1 cellular context compared by ENCODE assay signal in the genomic region with DNA sequence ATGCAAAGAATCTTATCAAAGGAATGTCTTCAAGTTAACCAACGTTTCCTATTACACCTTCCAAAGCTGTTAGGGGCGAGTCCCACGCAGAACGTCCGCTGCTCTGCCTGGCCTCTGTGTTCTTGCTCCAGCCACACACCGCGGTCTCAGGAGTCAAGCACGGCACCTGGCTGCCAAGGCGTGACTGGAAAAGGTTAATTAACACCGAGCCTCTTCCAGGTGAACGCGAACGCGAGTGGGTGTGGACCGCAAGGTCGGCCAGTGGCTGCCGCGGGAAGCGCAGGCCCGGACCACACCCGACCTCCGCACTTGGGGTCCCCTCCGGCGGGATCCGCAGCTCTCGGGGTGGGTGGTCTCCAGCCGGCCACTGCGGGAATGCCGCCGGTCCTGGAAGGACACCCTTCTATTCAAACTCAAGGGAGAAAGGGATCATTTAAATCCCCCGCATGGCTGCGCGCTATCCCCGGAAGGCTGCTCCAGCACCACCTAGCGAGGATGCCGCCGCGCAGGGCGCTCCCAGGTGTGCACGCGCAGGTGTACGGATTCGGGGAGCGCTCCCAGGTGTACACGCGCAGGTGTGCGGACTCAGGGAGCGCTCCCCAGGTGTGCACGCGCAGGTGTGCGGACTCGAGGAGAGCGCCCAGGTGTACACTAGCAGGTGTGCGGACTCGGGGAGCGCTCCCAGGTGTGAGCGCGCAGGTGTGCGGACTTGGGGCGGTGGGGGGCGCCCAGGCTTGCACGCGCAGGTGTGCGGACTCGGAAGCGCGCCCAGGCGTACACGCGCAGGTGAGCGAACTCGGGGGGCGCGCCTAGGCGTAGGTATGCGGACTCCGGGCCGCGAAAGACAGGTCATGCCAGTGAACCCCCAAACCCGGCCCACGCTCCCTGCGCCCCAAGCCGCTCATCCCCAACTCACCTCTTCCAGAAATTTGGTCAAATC.
TF ChIP-seq lines count a peak whose summit lies in the region.

No MANE protein-coding gene starts in this region.

TF ChIP-seq in GM12878, 131 proteins besides CTCF, POLR2A, EP300 and RAD21 (continued from another document):
- TF ChIP-seq POLR2AphosphoS2 (IDR thresholded peaks at IDR 0.05; ENCODE audit: low read depth, low read length) (no peak), RELA (IDR thresholded peaks at IDR 0.05; ENCODE audit: borderline replicate concordance, partially characterized antibody) (no peak), EZH2 (IDR thresholded peaks at IDR 0.05; ENCODE audit: borderline replicate concordance, control insufficient read depth, low read depth, low read length) (no peak), TCF12 (IDR thresholded peaks at IDR 0.05; ENCODE audit: low read depth, low read length) (0 out of 2 replicates have a peak, but pooled peaks have one; percentile 33), LARP7 (IDR thresholded peaks at IDR 0.05) (0 out of 2 replicates have a peak, but pooled peaks have one; percentile 22), SP1 (IDR thresholded peaks at IDR 0.05; ENCODE audit: low read depth, low read length) (no peak), NR2F1 (conservative IDR thresholded peaks at IDR 0.05) (no peak), ATF7 (IDR thresholded peaks at IDR 0.05; ENCODE audit: low read depth) (no peak), SMARCA5 (IDR thresholded peaks at IDR 0.05) (0 out of 2 replicates have a peak, but pooled peaks have one; percentile 83), NR2C1 (IDR thresholded peaks at IDR 0.05) (no peak), SUPT20H (IDR thresholded peaks at IDR 0.05; ENCODE audit: borderline replicate concordance, control insufficient read depth, low read depth, low read length) (no peak), CHD2 (IDR thresholded peaks at IDR 0.05; ENCODE audit: borderline replicate concordance, low read depth, low read length) (no peak), SUZ12 (IDR thresholded peaks at IDR 0.05; ENCODE audit: unreplicated experiment) (no peak), ZNF217 (IDR thresholded peaks at IDR 0.05) (0 out of 2 replicates have a peak, but pooled peaks have one; percentile 76), PML (IDR thresholded peaks at IDR 0.05; ENCODE audit: low read length) (no peak), YY1 (IDR thresholded peaks at IDR 0.05; ENCODE audit: low read depth, low read length) (no peak), JUNB (IDR thresholded peaks at IDR 0.05) (no peak), DPF2 (IDR thresholded peaks at IDR 0.05) (no peak), SMAD1 (IDR thresholded peaks at IDR 0.05; ENCODE audit: low read depth, partially characterized antibody) (no peak), YBX1 (IDR thresholded peaks at IDR 0.05) (no peak), SREBF2 (IDR thresholded peaks at IDR 0.05; ENCODE audit: low read length) (no peak), TCF3 (IDR thresholded peaks at IDR 0.05; ENCODE audit: borderline replicate concordance, insufficient read depth, low read depth, low read length) (0 out of 2 replicates have a peak, but pooled peaks have one; percentile 8), NRF1 (conservative IDR thresholded peaks at IDR 0.05; ENCODE audit: low read depth, low read length) (no peak), BHLHE40 (IDR thresholded peaks at IDR 0.05; ENCODE audit: borderline replicate concordance in 1 of 2, low read depth in 2 of 2, low read length in 1 of 2) (no peak), CBX3 (IDR thresholded peaks at IDR 0.05; ENCODE audit: borderline replicate concordance, low read depth) (no peak), RB1 (IDR thresholded peaks at IDR 0.05; ENCODE audit: borderline replicate concordance) (no peak)
- TF ChIP-seq, protein P1, sequence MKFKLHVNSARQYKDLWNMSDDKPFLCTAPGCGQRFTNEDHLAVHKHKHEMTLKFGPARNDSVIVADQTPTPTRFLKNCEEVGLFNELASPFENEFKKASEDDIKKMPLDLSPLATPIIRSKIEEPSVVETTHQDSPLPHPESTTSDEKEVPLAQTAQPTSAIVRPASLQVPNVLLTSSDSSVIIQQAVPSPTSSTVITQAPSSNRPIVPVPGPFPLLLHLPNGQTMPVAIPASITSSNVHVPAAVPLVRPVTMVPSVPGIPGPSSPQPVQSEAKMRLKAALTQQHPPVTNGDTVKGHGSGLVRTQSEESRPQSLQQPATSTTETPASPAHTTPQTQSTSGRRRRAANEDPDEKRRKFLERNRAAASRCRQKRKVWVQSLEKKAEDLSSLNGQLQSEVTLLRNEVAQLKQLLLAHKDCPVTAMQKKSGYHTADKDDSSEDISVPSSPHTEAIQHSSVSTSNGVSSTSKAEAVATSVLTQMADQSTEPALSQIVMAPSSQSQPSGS (IDR thresholded peaks at IDR 0.05; ENCODE audit: low read length), result no peak
- TF ChIP-seq, protein P2, sequence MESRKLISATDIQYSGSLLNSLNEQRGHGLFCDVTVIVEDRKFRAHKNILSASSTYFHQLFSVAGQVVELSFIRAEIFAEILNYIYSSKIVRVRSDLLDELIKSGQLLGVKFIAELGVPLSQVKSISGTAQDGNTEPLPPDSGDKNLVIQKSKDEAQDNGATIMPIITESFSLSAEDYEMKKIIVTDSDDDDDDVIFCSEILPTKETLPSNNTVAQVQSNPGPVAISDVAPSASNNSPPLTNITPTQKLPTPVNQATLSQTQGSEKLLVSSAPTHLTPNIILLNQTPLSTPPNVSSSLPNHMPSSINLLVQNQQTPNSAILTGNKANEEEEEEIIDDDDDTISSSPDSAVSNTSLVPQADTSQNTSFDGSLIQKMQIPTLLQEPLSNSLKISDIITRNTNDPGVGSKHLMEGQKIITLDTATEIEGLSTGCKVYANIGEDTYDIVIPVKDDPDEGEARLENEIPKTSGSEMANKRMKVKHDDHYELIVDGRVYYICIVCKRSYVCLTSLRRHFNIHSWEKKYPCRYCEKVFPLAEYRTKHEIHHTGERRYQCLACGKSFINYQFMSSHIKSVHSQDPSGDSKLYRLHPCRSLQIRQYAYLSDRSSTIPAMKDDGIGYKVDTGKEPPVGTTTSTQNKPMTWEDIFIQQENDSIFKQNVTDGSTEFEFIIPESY (IDR thresholded peaks at IDR 0.05), result peak; percentile 25; the same call in 1 of the 2 replicates
- TF ChIP-seq, protein P3, sequence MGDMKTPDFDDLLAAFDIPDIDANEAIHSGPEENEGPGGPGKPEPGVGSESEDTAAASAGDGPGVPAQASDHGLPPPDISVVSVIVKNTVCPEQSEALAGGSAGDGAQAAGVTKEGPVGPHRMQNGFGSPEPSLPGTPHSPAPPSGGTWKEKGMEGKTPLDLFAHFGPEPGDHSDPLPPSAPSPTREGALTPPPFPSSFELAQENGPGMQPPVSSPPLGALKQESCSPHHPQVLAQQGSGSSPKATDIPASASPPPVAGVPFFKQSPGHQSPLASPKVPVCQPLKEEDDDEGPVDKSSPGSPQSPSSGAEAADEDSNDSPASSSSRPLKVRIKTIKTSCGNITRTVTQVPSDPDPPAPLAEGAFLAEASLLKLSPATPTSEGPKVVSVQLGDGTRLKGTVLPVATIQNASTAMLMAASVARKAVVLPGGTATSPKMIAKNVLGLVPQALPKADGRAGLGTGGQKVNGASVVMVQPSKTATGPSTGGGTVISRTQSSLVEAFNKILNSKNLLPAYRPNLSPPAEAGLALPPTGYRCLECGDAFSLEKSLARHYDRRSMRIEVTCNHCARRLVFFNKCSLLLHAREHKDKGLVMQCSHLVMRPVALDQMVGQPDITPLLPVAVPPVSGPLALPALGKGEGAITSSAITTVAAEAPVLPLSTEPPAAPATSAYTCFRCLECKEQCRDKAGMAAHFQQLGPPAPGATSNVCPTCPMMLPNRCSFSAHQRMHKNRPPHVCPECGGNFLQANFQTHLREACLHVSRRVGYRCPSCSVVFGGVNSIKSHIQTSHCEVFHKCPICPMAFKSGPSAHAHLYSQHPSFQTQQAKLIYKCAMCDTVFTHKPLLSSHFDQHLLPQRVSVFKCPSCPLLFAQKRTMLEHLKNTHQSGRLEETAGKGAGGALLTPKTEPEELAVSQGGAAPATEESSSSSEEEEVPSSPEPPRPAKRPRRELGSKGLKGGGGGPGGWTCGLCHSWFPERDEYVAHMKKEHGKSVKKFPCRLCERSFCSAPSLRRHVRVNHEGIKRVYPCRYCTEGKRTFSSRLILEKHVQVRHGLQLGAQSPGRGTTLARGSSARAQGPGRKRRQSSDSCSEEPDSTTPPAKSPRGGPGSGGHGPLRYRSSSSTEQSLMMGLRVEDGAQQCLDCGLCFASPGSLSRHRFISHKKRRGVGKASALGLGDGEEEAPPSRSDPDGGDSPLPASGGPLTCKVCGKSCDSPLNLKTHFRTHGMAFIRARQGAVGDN (IDR thresholded peaks at IDR 0.05), result 0 out of 2 replicates have a peak, but pooled peaks have one; percentile 14
- TF ChIP-seq, protein P4, sequence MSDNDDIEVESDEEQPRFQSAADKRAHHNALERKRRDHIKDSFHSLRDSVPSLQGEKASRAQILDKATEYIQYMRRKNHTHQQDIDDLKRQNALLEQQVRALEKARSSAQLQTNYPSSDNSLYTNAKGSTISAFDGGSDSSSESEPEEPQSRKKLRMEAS (IDR thresholded peaks at IDR 0.05; ENCODE audit: low read depth, low read length), result no peak
- TF ChIP-seq, protein P5, sequence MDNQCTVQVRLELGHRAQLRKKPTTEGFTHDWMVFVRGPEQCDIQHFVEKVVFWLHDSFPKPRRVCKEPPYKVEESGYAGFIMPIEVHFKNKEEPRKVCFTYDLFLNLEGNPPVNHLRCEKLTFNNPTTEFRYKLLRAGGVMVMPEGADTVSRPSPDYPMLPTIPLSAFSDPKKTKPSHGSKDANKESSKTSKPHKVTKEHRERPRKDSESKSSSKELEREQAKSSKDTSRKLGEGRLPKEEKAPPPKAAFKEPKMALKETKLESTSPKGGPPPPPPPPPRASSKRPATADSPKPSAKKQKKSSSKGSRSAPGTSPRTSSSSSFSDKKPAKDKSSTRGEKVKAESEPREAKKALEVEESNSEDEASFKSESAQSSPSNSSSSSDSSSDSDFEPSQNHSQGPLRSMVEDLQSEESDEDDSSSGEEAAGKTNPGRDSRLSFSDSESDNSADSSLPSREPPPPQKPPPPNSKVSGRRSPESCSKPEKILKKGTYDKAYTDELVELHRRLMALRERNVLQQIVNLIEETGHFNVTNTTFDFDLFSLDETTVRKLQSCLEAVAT (IDR thresholded peaks at IDR 0.05), result peak; percentile 55; the same call in 1 of the 2 replicates
- TF ChIP-seq, protein P6, sequence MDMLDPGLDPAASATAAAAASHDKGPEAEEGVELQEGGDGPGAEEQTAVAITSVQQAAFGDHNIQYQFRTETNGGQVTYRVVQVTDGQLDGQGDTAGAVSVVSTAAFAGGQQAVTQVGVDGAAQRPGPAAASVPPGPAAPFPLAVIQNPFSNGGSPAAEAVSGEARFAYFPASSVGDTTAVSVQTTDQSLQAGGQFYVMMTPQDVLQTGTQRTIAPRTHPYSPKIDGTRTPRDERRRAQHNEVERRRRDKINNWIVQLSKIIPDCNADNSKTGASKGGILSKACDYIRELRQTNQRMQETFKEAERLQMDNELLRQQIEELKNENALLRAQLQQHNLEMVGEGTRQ (IDR thresholded peaks at IDR 0.05; ENCODE audit: borderline replicate concordance, low read depth, low read length), result no peak
- TF ChIP-seq, protein P7, sequence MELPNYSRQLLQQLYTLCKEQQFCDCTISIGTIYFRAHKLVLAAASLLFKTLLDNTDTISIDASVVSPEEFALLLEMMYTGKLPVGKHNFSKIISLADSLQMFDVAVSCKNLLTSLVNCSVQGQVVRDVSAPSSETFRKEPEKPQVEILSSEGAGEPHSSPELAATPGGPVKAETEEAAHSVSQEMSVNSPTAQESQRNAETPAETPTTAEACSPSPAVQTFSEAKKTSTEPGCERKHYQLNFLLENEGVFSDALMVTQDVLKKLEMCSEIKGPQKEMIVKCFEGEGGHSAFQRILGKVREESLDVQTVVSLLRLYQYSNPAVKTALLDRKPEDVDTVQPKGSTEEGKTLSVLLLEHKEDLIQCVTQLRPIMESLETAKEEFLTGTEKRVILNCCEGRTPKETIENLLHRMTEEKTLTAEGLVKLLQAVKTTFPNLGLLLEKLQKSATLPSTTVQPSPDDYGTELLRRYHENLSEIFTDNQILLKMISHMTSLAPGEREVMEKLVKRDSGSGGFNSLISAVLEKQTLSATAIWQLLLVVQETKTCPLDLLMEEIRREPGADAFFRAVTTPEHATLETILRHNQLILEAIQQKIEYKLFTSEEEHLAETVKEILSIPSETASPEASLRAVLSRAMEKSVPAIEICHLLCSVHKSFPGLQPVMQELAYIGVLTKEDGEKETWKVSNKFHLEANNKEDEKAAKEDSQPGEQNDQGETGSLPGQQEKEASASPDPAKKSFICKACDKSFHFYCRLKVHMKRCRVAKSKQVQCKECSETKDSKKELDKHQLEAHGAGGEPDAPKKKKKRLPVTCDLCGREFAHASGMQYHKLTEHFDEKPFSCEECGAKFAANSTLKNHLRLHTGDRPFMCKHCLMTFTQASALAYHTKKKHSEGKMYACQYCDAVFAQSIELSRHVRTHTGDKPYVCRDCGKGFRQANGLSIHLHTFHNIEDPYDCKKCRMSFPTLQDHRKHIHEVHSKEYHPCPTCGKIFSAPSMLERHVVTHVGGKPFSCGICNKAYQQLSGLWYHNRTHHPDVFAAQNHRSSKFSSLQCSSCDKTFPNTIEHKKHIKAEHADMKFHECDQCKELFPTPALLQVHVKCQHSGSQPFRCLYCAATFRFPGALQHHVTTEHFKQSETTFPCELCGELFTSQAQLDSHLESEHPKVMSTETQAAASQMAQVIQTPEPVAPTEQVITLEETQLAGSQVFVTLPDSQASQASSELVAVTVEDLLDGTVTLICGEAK (IDR thresholded peaks at IDR 0.05; ENCODE audit: borderline replicate concordance), result no peak
- TF ChIP-seq, protein P8, sequence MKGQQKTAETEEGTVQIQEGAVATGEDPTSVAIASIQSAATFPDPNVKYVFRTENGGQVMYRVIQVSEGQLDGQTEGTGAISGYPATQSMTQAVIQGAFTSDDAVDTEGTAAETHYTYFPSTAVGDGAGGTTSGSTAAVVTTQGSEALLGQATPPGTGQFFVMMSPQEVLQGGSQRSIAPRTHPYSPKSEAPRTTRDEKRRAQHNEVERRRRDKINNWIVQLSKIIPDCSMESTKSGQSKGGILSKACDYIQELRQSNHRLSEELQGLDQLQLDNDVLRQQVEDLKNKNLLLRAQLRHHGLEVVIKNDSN (IDR thresholded peaks at IDR 0.05; ENCODE audit: borderline replicate concordance, extremely low read length, insufficient read depth, low read depth, low read length), result no peak
- TF ChIP-seq, protein P9, sequence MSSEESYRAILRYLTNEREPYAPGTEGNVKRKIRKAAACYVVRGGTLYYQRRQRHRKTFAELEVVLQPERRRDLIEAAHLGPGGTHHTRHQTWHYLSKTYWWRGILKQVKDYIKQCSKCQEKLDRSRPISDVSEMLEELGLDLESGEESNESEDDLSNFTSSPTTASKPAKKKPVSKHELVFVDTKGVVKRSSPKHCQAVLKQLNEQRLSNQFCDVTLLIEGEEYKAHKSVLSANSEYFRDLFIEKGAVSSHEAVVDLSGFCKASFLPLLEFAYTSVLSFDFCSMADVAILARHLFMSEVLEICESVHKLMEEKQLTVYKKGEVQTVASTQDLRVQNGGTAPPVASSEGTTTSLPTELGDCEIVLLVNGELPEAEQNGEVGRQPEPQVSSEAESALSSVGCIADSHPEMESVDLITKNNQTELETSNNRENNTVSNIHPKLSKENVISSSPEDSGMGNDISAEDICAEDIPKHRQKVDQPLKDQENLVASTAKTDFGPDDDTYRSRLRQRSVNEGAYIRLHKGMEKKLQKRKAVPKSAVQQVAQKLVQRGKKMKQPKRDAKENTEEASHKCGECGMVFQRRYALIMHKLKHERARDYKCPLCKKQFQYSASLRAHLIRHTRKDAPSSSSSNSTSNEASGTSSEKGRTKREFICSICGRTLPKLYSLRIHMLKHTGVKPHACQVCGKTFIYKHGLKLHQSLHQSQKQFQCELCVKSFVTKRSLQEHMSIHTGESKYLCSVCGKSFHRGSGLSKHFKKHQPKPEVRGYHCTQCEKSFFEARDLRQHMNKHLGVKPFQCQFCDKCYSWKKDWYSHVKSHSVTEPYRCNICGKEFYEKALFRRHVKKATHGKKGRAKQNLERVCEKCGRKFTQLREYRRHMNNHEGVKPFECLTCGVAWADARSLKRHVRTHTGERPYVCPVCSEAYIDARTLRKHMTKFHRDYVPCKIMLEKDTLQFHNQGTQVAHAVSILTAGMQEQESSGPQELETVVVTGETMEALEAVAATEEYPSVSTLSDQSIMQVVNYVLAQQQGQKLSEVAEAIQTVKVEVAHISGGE (CRISPR knock-in tag; IDR thresholded peaks at IDR 0.05), result no peak
TF ChIP-seq in GM12878: peak in this region for 8.
